27 cellular contexts compared by ENCODE assay signal in genomic region chr9:125254231-125254630, GRCh38.
"Had no signal": no experiment of that assay in that cellular context is flagged by ENCODE, and none has a peak within 500 bp of the region (broad histone marks: within the 10 kb centered on the region; RNA-seq: fewer than 3 reads in every experiment).

No MANE protein-coding gene starts in this region.

- H3K27ac ChIP-seq: stomach, suprapubic skin, testis, thoracic aorta, thyroid gland, tibial artery, tibial nerve, transverse colon, upper lobe of left lung, upper lobe of right lung, uterus, vagina had no signal

- FAIRE-seq: urothelium cell line had no signal

- H3K4me3 ChIP-seq: stomach, suprapubic skin, testis, thoracic aorta, thyroid gland, tibial artery, tibial nerve, transverse colon, upper lobe of left lung, upper lobe of right lung, uterus, vagina had no signal

- H3K4me1 ChIP-seq: stomach, suprapubic skin, testis, tibial artery, tibial nerve, transverse colon, upper lobe of left lung, upper lobe of right lung, uterus, vagina had no signal

- H3K9me3 ChIP-seq: stomach, suprapubic skin, testis, thoracic aorta, thyroid gland, tibial artery, tibial nerve, transverse colon, upper lobe of left lung, upper lobe of right lung, uterus, vagina had no signal

- DNase-seq: stimulated activated CD4-positive, alpha-beta T cell treated with anti-CD3 and anti-CD28 coated beads, Interleukin-2, amount 100 ng/mL, for 48 hours; stimulated activated CD4-positive, alpha-beta T cell treated with anti-CD3 and anti-CD28 coated beads, Interleukin-4, amount 100 ng/mL, for 1 hour; stimulated activated CD4-positive, alpha-beta T cell treated with anti-CD3 and anti-CD28 coated beads, Interleukin-4, amount 100 ng/mL, for 24 hours; stimulated activated CD4-positive, alpha-beta T cell treated with anti-CD3 and anti-CD28 coated beads, Interleukin-4, amount 100 ng/mL, for 4 hours; stimulated activated CD8-positive, alpha-beta memory T cell treated with anti-CD3 and anti-CD28 coated beads, Interleukin-4, amount 100 ng/mL, for 48 hours; stimulated activated naive B cell treated with anti-CD40 and anti-IgM and Interleukin-4, amounts not matched to agents 10 μg/mL and 1 μg/mL and 100 μg/mL, for 72 hours; stimulated activated naive CD4-positive, alpha-beta T cell; stimulated activated naive CD4-positive, alpha-beta T cell treated with Interleukin-2 at 50 U/mL for 16 hours; stimulated activated naive CD8-positive, alpha-beta T cell treated with anti-CD3 and anti-CD28 coated beads, Interleukin-15, amount 100 ng/mL, for 72 hours; stimulated activated naive CD8-positive, alpha-beta T cell treated with anti-CD3 and anti-CD28 coated beads, Interleukin-15, Interleukin-2, amounts not matched to agents 100 U/mL and 50 U/mL, for 24 hours; stomach; substantia nigra; testis; thyroid gland; tibial artery; transverse colon; trophoblast cell; upper lobe of left lung; upper lobe of right lung; uterus had no signal

- ATAC-seq: stimulated activated effector memory CD8-positive, alpha-beta T cell treated with anti-CD3 and anti-CD28 coated beads, Interleukin-12 subunit alpha, Interleukin-12 subunit beta, amount 100 ng/mL, for 72 hours; stimulated activated memory B cell treated with anti-CD40 and anti-IgM and Interleukin-4, amounts not matched to agents 10 μg/mL and 1 μg/mL and 100 μg/mL, for 72 hours; stimulated activated naive B cell treated with anti-CD40 and anti-IgM and Interleukin-4, amounts not matched to agents 10 μg/mL and 1 μg/mL and 100 μg/mL, for 72 hours; stimulated activated naive CD8-positive, alpha-beta T cell treated with anti-CD3 and anti-CD28 coated beads, Interleukin-15, amount 100 ng/mL, for 72 hours; stimulated activated naive CD8-positive, alpha-beta T cell treated with anti-CD3 and anti-CD28 coated beads, Interleukin-15, Interleukin-2, amounts not matched to agents 100 U/mL and 50 U/mL, for 24 hours; upper lobe of right lung had no signal

- H3K27me3 ChIP-seq: stomach, suprapubic skin, testis, thyroid gland, tibial nerve, transverse colon, upper lobe of left lung, upper lobe of right lung, uterus, vagina had no signal

- H3K36me3 ChIP-seq: stomach, suprapubic skin, thoracic aorta, thyroid gland, tibial artery, tibial nerve, transverse colon, upper lobe of left lung, upper lobe of right lung, uterus, vagina had no signal
